ENCODE assay signal across 8 cellular contexts in the genomic region with DNA sequence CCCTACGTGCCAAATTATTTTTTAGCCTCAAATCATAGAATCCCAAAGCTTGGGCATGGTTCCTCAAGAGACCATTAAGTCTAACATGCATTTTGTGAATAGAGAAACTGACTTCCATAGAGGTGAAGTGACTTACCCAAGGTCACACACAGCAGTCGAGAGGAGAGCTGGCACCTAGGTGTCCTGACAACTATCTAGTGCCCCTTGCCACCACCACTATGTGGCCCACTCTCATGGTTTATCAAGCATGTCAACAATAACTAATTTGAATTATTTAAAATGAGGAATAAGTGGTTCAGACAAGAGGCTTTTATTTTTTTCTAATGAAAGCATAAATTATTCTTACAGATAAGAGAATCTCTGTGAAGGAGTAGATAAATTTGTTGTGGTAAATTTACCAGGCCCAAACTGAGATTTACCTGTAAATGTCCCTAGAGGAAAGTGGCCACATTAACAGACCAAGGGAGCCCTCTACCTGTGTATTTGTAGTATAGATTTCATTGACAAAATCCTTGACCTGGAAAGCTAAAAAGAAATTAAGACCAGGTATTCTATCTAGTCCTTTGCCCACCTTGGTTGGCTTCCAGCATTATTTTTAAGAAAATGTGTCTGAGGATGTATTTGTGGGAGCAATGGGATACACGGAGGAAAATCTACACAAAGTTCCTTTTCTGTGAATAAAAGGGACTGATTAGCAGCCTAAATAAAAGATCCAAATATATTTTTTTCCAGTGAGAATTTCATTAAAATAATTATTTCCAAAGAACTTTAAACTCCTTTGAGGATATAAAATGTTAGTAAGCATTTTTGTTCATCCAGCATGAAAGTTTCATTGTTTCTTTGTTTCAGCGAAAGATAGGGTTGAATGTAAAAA. TPM values are rescaled to one million over a fixed set of nuclear protein-coding genes. Genes with fewer than 3 reads are reported as not detected.
DNase-seq lines count a peak whose midpoint lies in the region; ATAC-seq and TF ChIP-seq lines count a peak whose summit lies in the region.

No MANE protein-coding gene starts in this region.

- ATAC-seq in foreskin keratinocyte = no peak
- ATAC-seq in HG03442 (IDR thresholded peaks at IDR 0.05; ENCODE audit: unreplicated experiment) = no peak
- ATAC-seq in HG02759 (IDR thresholded peaks at IDR 0.05; ENCODE audit: unreplicated experiment) = no peak

- H3F3A ChIP-seq in smooth muscle cell (ENCODE audit: low read depth) = no peaks in the 10 kb centered on the region

- H3K4me1 ChIP-seq in foreskin keratinocyte (no peaks in the 10 kb centered on the region), smooth muscle cell (ENCODE audit: low read depth) (no peaks in the 10 kb centered on the region)

- no peak overlapping the region for H3K9ac ChIP-seq in smooth muscle cell (ENCODE audit: low read depth)

- H3K9me3 ChIP-seq in smooth muscle cell (replicated peaks; ENCODE audit: low read depth) = no peaks in the 10 kb centered on the region

- no peaks in the 10 kb centered on the region for H3K36me3 ChIP-seq in smooth muscle cell (ENCODE audit: low read depth)

- WGBS in smooth muscle cell (ENCODE audit: low lambda C conversion rate) = 62% methylated on average over 4 of the region's 4 CpGs

- no peak overlapping the region for H2AFZ ChIP-seq in smooth muscle cell (ENCODE audit: low read depth)

- H3K79me2 ChIP-seq in smooth muscle cell (ENCODE audit: low read depth) = no peaks in the 10 kb centered on the region

- H3K4me2 ChIP-seq in smooth muscle cell = no peak overlapping the region

- H3K27ac ChIP-seq in foreskin keratinocyte (no peak overlapping the region), smooth muscle cell (ENCODE audit: low read depth) (no peak overlapping the region)

- DNase-seq in NCI-H1694 treated with DMSO at 0.1 percent for 48 hours (lab: John Stamatoyannopoulos, UW) (peak; percentile 16), NCI-H1694 (lab: John Stamatoyannopoulos, UW) (no peak), HS-27A (ENCODE audit: low read depth) (peak; percentile 35), SW480 (ENCODE audit: low spot score) (peak; percentile 76), foreskin keratinocyte (peak; percentile 4 to 25), smooth muscle cell (lab: John Stamatoyannopoulos, UW; ENCODE audit: unreplicated experiment) (no peak)

- H3K4me3 ChIP-seq in smooth muscle cell = no peak overlapping the region

- TF ChIP-seq CTCF in foreskin keratinocyte (conservative IDR thresholded peaks at IDR 0.05) (peak; percentile 85), smooth muscle cell (IDR thresholded peaks at IDR 0.05; ENCODE audit: borderline replicate concordance, insufficient read depth, poor library complexity, severe bottlenecking) (peak; percentile 64)

- no peaks in the 10 kb centered on the region for H4K20me1 ChIP-seq in smooth muscle cell (ENCODE audit: low read depth)

- H3K27me3 ChIP-seq in foreskin keratinocyte (no peaks in the 10 kb centered on the region), smooth muscle cell (ENCODE audit: low read depth) (peaks cover 11% of the 10 kb centered on the region)

RNA-seq across cellular contexts. Expression of a gene that starts 49.1 kb away (rescaled TPM):
- total RNA-seq in foreskin keratinocyte (2.6 and 3.3 TPM in 2 replicates), smooth muscle cell (2.9 and 3.2 TPM in 2 replicates)
- polyA plus RNA-seq in foreskin keratinocyte (0.79 and 0.84 TPM in 2 replicates), smooth muscle cell (0.34 and 0.86 TPM in 2 replicates)

RNA-seq across cellular contexts. Expression of a gene that starts 49.3 kb away (rescaled TPM):
- total RNA-seq in foreskin keratinocyte (52.0 and 55.8 TPM in 2 replicates), smooth muscle cell (38.8 and 39.6 TPM in 2 replicates)
- polyA plus RNA-seq in foreskin keratinocyte (36.3 and 42.8 TPM in 2 replicates), smooth muscle cell (38.2 and 41.9 TPM in 2 replicates)

Comparison
In these comparisons a context has a peak if more than half of its experiments do, and no peak if none do; other contexts are left out.
1. DNase-seq: peak in NCI-H1694 treated with DMSO at 0.1 percent for 48 hours (single experiment), HS-27A (single experiment), SW480 (single experiment) and foreskin keratinocyte (2 of 2); none in NCI-H1694 (single experiment) and smooth muscle cell (single experiment).